11 cellular contexts compared by ENCODE assay signal in genomic region chr20:53847843-53848185, GRCh38.
DNase-seq lines count a peak whose midpoint lies in the region; ATAC-seq, FAIRE-seq and TF ChIP-seq lines count a peak whose summit lies in the region.
"Had no signal": no experiment of that assay in that cellular context is flagged by ENCODE, and none has a peak within 500 bp of the region (broad histone marks: within the 10 kb centered on the region; RNA-seq: fewer than 3 reads in every experiment).

No MANE protein-coding gene starts in this region.

- CTCF ChIA-PET in naive thymus-derived CD4-positive, alpha-beta T cell (lab: Charles Lee), result interaction anchor here (1.1 to 1.8 kb wide), 2 partner anchors 18 to 97 kb away, joined by 3 to 4 read pairs; no protein-coding TSS in a partner anchor

- no peaks in the 10 kb centered on the region for H3K36me3 ChIP-seq in DND-41 (ENCODE audit: insufficient read depth, low read length)
- no peaks in the 10 kb centered on the region for H3K36me3 ChIP-seq in SU-DHL-6 (ENCODE audit: low read length)
- H3K36me3 ChIP-seq in naive thymus-derived CD4-positive, alpha-beta T cell (ENCODE audit: control insufficient read depth in 2 of 3, insufficient read depth in 3 of 3, low read length in 3 of 3), result no peaks in the 10 kb centered on the region
- no peaks in the 10 kb centered on the region for H3K36me3 ChIP-seq in colonic mucosa
- no peaks in the 10 kb centered on the region for H3K36me3 ChIP-seq in small intestine (ENCODE audit: control insufficient read depth in 2 of 2, insufficient read depth in 2 of 2, low read length in 2 of 2)
- H3K36me3 ChIP-seq: thoracic aorta had no signal

- ATAC-seq in DND-41 (ENCODE audit: insufficient read depth, low read depth), result no peak
- ATAC-seq in HG03045 (IDR thresholded peaks at IDR 0.05; ENCODE audit: unreplicated experiment), result peak; percentile 7
- ATAC-seq in naive thymus-derived CD4-positive, alpha-beta T cell, result peak; percentile 42
- ATAC-seq in GM19328 (IDR thresholded peaks at IDR 0.05; ENCODE audit: unreplicated experiment), result no peak

- peaks cover 38 to 74% (median 54%) of the 10 kb centered on the region in 7 donors for H3K4me1 Mint-ChIP-seq in naive thymus-derived CD4-positive, alpha-beta T cell

- H3K36me3 Mint-ChIP-seq in naive thymus-derived CD4-positive, alpha-beta T cell, result peaks cover 0 to 6% (median 0%) of the 10 kb centered on the region in 5 donors

- no peaks in the 10 kb centered on the region for H3K79me2 ChIP-seq in DND-41 (ENCODE audit: insufficient read depth, low read length)
- H3K79me2 ChIP-seq in SU-DHL-6 (ENCODE audit: insufficient read depth, low read length), result no peaks in the 10 kb centered on the region

- DNase-seq in DND-41 (no peak), colonic mucosa (no peak), small intestine (no peak), nucleus accumbens (lab: John Stamatoyannopoulos, UW) (no peak)
- DNase-seq in naive thymus-derived CD4-positive, alpha-beta T cell, result no peak
- DNase-seq: activated CD4-positive, alpha-beta T cell treated with anti-CD3 and anti-CD28 coated beads, Interleukin-2, amount 50 U/mL, for 1 hour; NCI-H1105 had no signal

- no peaks in the 10 kb centered on the region for H4K20me1 ChIP-seq in DND-41 (ENCODE audit: insufficient read depth, low read length)
- H4K20me1 ChIP-seq in SU-DHL-6 (ENCODE audit: low read depth, low read length), result no peaks in the 10 kb centered on the region

- H3K9me3 ChIP-seq in DND-41 (ENCODE audit: insufficient read depth, low read length, severe bottlenecking), result no peaks in the 10 kb centered on the region
- H3K9me3 ChIP-seq in SU-DHL-6 (ENCODE audit: insufficient read depth, low read length), result no peaks in the 10 kb centered on the region
- no peaks in the 10 kb centered on the region for H3K9me3 ChIP-seq in naive thymus-derived CD4-positive, alpha-beta T cell (ENCODE audit: control insufficient read depth in 2 of 3, low read length in 3 of 3)
- no peaks in the 10 kb centered on the region for H3K9me3 ChIP-seq in colonic mucosa
- H3K9me3 ChIP-seq in small intestine (ENCODE audit: control insufficient read depth, low read depth), result no peaks in the 10 kb centered on the region
- H3K9me3 ChIP-seq: thoracic aorta had no signal

- POLR2A ChIA-PET in naive thymus-derived CD4-positive, alpha-beta T cell (lab: Charles Lee), result interaction anchor here (0.6 to 3.9 kb wide), 7 partner anchors 9 to 91 kb away, joined by 3 to 19 read pairs (median 4); no protein-coding TSS in a partner anchor

- no peaks in the 10 kb centered on the region for H3F3A ChIP-seq in SU-DHL-6 (ENCODE audit: insufficient read depth)

- no peaks in the 10 kb centered on the region for H3K9me3 Mint-ChIP-seq in naive thymus-derived CD4-positive, alpha-beta T cell

- H3K27me3 Mint-ChIP-seq in naive thymus-derived CD4-positive, alpha-beta T cell, result no peaks in the 10 kb centered on the region

- no peaks in the 10 kb centered on the region for H3K27me3 ChIP-seq in DND-41 (ENCODE audit: insufficient read depth, low read length, poor library complexity)
- no peaks in the 10 kb centered on the region for H3K27me3 ChIP-seq in SU-DHL-6 (ENCODE audit: low read length)
- H3K27me3 ChIP-seq in naive thymus-derived CD4-positive, alpha-beta T cell (ENCODE audit: control insufficient read depth in 2 of 2, insufficient read depth in 2 of 2, low read length in 2 of 2), result no peaks in the 10 kb centered on the region
- H3K27me3 ChIP-seq in colonic mucosa, result no peaks in the 10 kb centered on the region
- H3K27me3 ChIP-seq in small intestine (ENCODE audit: control insufficient read depth in 2 of 2, insufficient read depth in 2 of 2, low read length in 2 of 2), result no peaks in the 10 kb centered on the region

- H3K4me2 ChIP-seq in DND-41 (ENCODE audit: insufficient read depth, low read length) (peak overlapping the region; percentile 61), SU-DHL-6 (ENCODE audit: low read depth, low read length, poor library complexity, severe bottlenecking) (peak overlapping the region; percentile 57)

- no peak overlapping the region for H3K4me3 ChIP-seq in DND-41 (ENCODE audit: low read depth in 1 of 2, low read length in 2 of 2)
- H3K4me3 ChIP-seq in SU-DHL-6 (ENCODE audit: insufficient read depth, low read length, poor library complexity, severe bottlenecking), result peak overlapping the region; percentile 16
- H3K4me3 ChIP-seq in naive thymus-derived CD4-positive, alpha-beta T cell (ENCODE audit: low read length), result no peak overlapping the region
- no peak overlapping the region for H3K4me3 ChIP-seq in colonic mucosa
- H3K4me3 ChIP-seq in small intestine (ENCODE audit: low read depth in 1 of 2, low read length in 2 of 2), result no peak overlapping the region
- H3K4me3 ChIP-seq: thoracic aorta had no signal

- FAIRE-seq in small intestine (lab: Jason Lieb, UNC), result no peak

- H3K9me2 ChIP-seq in SU-DHL-6 (replicated peaks; ENCODE audit: insufficient read depth, low read length), result no peaks in the 10 kb centered on the region

- TF ChIP-seq CTCF in DND-41 (IDR thresholded peaks at IDR 0.05; ENCODE audit: borderline replicate concordance, extremely low read depth, low read length, poor library complexity, severe bottlenecking) (no peak), SU-DHL-6 (IDR thresholded peaks at IDR 0.05; ENCODE audit: insufficient read depth, low read length, poor library complexity, severe bottlenecking) (no peak), colonic mucosa (IDR thresholded peaks at IDR 0.05) (no peak)

- H2AFZ ChIP-seq in DND-41 (ENCODE audit: low read depth, low read length) (peak overlapping the region; percentile 65; the same call in 1 of the 2 replicates), SU-DHL-6 (ENCODE audit: low read depth, low read length, severe bottlenecking) (peak overlapping the region; percentile 27)

- H3K9ac ChIP-seq in DND-41 (ENCODE audit: low read depth, low read length) (peak overlapping the region; percentile 46), SU-DHL-6 (ENCODE audit: low read length) (peak overlapping the region; percentile 23; the same call in 1 of the 2 replicates), colonic mucosa (ENCODE audit: low read depth in 2 of 2, low read length in 2 of 2) (no peak overlapping the region)

- H3K4me1 ChIP-seq in DND-41 (ENCODE audit: insufficient read depth, low read length), result peaks cover 60% of the 10 kb centered on the region
- H3K4me1 ChIP-seq in naive thymus-derived CD4-positive, alpha-beta T cell (ENCODE audit: control insufficient read depth in 2 of 2, insufficient read depth in 2 of 2, low read length in 2 of 2), result peaks cover 42 to 55% of the 10 kb centered on the region in 2 donors
- no peaks in the 10 kb centered on the region for H3K4me1 ChIP-seq in colonic mucosa
- H3K4me1 ChIP-seq in small intestine (ENCODE audit: control insufficient read depth in 2 of 2, insufficient read depth in 1 of 2, low read depth in 1 of 2, low read length in 1 of 2), result no peaks in the 10 kb centered on the region

- peak overlapping the region in 9 of 10 donors; percentile 11 to 89 (median 78) for H3K4me3 Mint-ChIP-seq in naive thymus-derived CD4-positive, alpha-beta T cell

- WGBS in small intestine, 3 donors, result 70 to 93% (median 86%) methylated on average over 2 of the region's 2 CpGs

- H3K27ac ChIP-seq in DND-41 (ENCODE audit: low read length) (peak overlapping the region; percentile 88), SU-DHL-6 (ENCODE audit: low read depth, low read length) (peak overlapping the region; percentile 47; the same call in 1 of the 2 replicates), colonic mucosa (no peak overlapping the region), small intestine (ENCODE audit: low read depth in 1 of 2, low read length in 1 of 2) (peak overlapping the region in 1 of 2 donors; percentile 61)
- H3K27ac ChIP-seq in naive thymus-derived CD4-positive, alpha-beta T cell (ENCODE audit: low read depth, low read length), result peak overlapping the region; percentile 1
- H3K27ac ChIP-seq: thoracic aorta had no signal

- H3K27ac Mint-ChIP-seq in naive thymus-derived CD4-positive, alpha-beta T cell, result peak overlapping the region in 7 of 9 donors; percentile 9 to 92 (median 79)

- intact Hi-C loops in naive thymus-derived CD4-positive, alpha-beta T cell (cut with micrococcal nuclease), result loop anchor here in 1 of 2 donors (2.0 to 5.0 kb wide), 2 partner anchors 96 to 139 kb away; no protein-coding TSS in a partner anchor
- intact Hi-C loops in colonic mucosa (cut with DNase I), result no loop called here

Comparison
In these comparisons a context has a peak if more than half of its experiments do, and no peak if none do; other contexts are left out.
1. ATAC-seq: peak in HG03045 (single experiment) and naive thymus-derived CD4-positive, alpha-beta T cell (single experiment); none in DND-41 (single experiment) and GM19328 (single experiment).
2. H3K9ac ChIP-seq: peak in DND-41 (single experiment) and SU-DHL-6 (single experiment); none in colonic mucosa (0 of 2).